Comparison of ENCODE assay signal across 8 cellular contexts in the genomic region with DNA sequence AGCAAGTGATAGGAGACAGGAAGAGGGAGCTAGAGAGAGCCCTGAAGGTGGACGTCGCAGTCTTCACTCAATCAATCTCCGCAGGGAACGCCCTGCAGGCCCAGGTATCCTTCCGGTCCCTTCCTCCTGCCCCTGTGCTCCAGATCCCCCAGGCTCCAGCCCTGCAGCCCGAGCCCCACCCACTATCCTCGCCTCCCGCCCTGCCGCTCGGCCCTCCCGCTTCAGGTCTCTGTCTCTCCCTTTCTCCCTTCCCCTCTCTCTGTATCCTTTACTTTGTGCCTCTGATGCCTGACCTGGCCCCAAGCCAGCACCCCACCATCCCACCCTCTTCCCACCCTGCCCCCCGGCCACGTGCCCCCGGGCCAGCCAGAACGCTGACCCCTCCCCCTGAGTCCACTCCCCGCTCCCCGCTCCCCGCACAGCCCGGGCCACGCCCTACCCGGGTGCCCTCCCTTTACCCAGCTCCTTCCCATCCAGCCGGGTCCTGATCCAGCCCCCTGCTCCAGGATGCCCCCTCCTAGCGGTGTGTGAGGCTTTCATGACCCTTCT.
DNase-seq lines count a peak whose midpoint lies in the region; ATAC-seq and TF ChIP-seq lines count a peak whose summit lies in the region.

No MANE protein-coding gene starts in this region.

- H3K27me3 Mint-ChIP-seq in CD14-positive monocyte (ENCODE audit: low read depth in 3 of 3) = peaks cover 12 to 36% (median 13%) of the 10 kb centered on the region in 3 donors
- no peaks in the 10 kb centered on the region for H3K27me3 Mint-ChIP-seq in activated CD8-positive, alpha-beta T cell treated with anti-CD3 and anti-CD28 coated beads, Interleukin-2, amount 10 ng/mL, durations not matched to agents 7 days and 5 days (ENCODE audit: low read depth)
- no peaks in the 10 kb centered on the region for H3K27me3 Mint-ChIP-seq in naive thymus-derived CD8-positive, alpha-beta T cell

- H3K27ac Mint-ChIP-seq in CD14-positive monocyte = peak overlapping the region in 4 of 7 donors; percentile 46 to 66 (median 56)
- H3K27ac Mint-ChIP-seq in activated CD8-positive, alpha-beta T cell treated with anti-CD3 and anti-CD28 coated beads, Interleukin-2, amount 10 ng/mL, durations not matched to agents 7 days and 5 days = peak overlapping the region; percentile 89
- H3K27ac Mint-ChIP-seq in naive thymus-derived CD8-positive, alpha-beta T cell = peak overlapping the region in 6 of 10 donors; percentile 32 to 86 (median 60)

- H3K4me1 Mint-ChIP-seq in CD14-positive monocyte = peaks cover 21% of the 10 kb centered on the region
- H3K4me1 Mint-ChIP-seq in activated CD8-positive, alpha-beta T cell treated with anti-CD3 and anti-CD28 coated beads, Interleukin-2, amount 10 ng/mL, durations not matched to agents 7 days and 5 days (ENCODE audit: low read depth) = peaks cover 25% of the 10 kb centered on the region
- H3K4me1 Mint-ChIP-seq in naive thymus-derived CD8-positive, alpha-beta T cell = peaks cover 12 to 20% (median 18%) of the 10 kb centered on the region in 4 donors

- intact Hi-C loops in CD14-positive monocyte (cut with micrococcal nuclease) = loop anchor here (5.0 to 10.0 kb wide), 4 partner anchors 43 to 190 kb away; no protein-coding TSS in a partner anchor

- CTCF ChIA-PET in activated CD8-positive, alpha-beta T cell treated with anti-CD3 and anti-CD28 coated beads, Interleukin-2, amount 10 ng/mL, durations not matched to agents 7 days and 5 days (lab: Charles Lee) = interaction anchor here (0.6 to 2.9 kb wide), 52 partner anchors 8 to 606 kb away, joined by 3 to 24 read pairs (median 4); a partner anchor contains a TSS

- peak overlapping the region; percentile 85 to 93 for H3K4me3 Mint-ChIP-seq in CD14-positive monocyte
- H3K4me3 Mint-ChIP-seq in activated CD8-positive, alpha-beta T cell treated with anti-CD3 and anti-CD28 coated beads, Interleukin-2, amount 10 ng/mL, durations not matched to agents 7 days and 5 days = peak overlapping the region; percentile 89
- peak overlapping the region; percentile 80 to 95 (median 88) for H3K4me3 Mint-ChIP-seq in naive thymus-derived CD8-positive, alpha-beta T cell

- peak; percentile 56 for ATAC-seq in GM19023 (IDR thresholded peaks at IDR 0.05; ENCODE audit: unreplicated experiment)
- peak; percentile 22 for ATAC-seq in HG03139 (IDR thresholded peaks at IDR 0.05; ENCODE audit: unreplicated experiment)
- ATAC-seq in activated CD8-positive, alpha-beta T cell treated with anti-CD3 and anti-CD28 coated beads, Interleukin-2, amount 10 ng/mL, durations not matched to agents 7 days and 5 days = peak; percentile 79
- ATAC-seq in naive thymus-derived CD8-positive, alpha-beta T cell = peak; percentile 48 to 51

- DNase-seq in CD14-positive monocyte (ENCODE audit: low spot score) (no peak), NCI-H2227 (lab: John Stamatoyannopoulos, UW; ENCODE audit: unreplicated experiment) (peak; percentile 92), fibroblast of peridontal ligament (ENCODE audit: extremely low read depth) (peak; percentile 31), ureter (ENCODE audit: low spot score) (peak; percentile 68)
- DNase-seq in activated CD8-positive, alpha-beta T cell treated with anti-CD3 and anti-CD28 coated beads, Interleukin-2, amount 10 ng/mL, durations not matched to agents 7 days and 5 days = peak; percentile 66
- DNase-seq in naive thymus-derived CD8-positive, alpha-beta T cell = peak in 3 of 10 donors; percentile 24 to 31 (median 27)

- peaks cover 0 to 2% (median 0%) of the 10 kb centered on the region in 7 donors for H3K9me3 Mint-ChIP-seq in CD14-positive monocyte
- H3K9me3 Mint-ChIP-seq in activated CD8-positive, alpha-beta T cell treated with anti-CD3 and anti-CD28 coated beads, Interleukin-2, amount 10 ng/mL, durations not matched to agents 7 days and 5 days (ENCODE audit: insufficient read depth) = no peaks in the 10 kb centered on the region
- H3K9me3 Mint-ChIP-seq in naive thymus-derived CD8-positive, alpha-beta T cell = no peaks in the 10 kb centered on the region

- no peak for TF ChIP-seq CTCF in CD14-positive monocyte (IDR thresholded peaks at IDR 0.05)

- H3K36me3 Mint-ChIP-seq in CD14-positive monocyte = no peaks in the 10 kb centered on the region
- H3K36me3 Mint-ChIP-seq in activated CD8-positive, alpha-beta T cell treated with anti-CD3 and anti-CD28 coated beads, Interleukin-2, amount 10 ng/mL, durations not matched to agents 7 days and 5 days (ENCODE audit: low read depth) = no peaks in the 10 kb centered on the region
- peaks cover 0 to 2% (median 0%) of the 10 kb centered on the region in 3 donors for H3K36me3 Mint-ChIP-seq in naive thymus-derived CD8-positive, alpha-beta T cell

- POLR2A ChIA-PET in activated CD8-positive, alpha-beta T cell treated with anti-CD3 and anti-CD28 coated beads, Interleukin-2, amount 10 ng/mL, durations not matched to agents 7 days and 5 days (lab: Charles Lee) = interaction anchor here (0.7 to 1.1 kb wide), 3 partner anchors 44 to 458 kb away, joined by 3 read pairs; no protein-coding TSS in a partner anchor
- POLR2A ChIA-PET in naive thymus-derived CD8-positive, alpha-beta T cell (lab: Charles Lee) = interaction anchor here (1.3 to 1.5 kb wide), 3 partner anchors 127 to 212 kb away, joined by 4 to 6 read pairs (median 4); no protein-coding TSS in a partner anchor

Comparison
In these comparisons a context has a peak if more than half of its experiments do, and no peak if none do; other contexts are left out.
1. ATAC-seq: peak in every context shown above with its lines; median percentile 79 in activated CD8-positive, alpha-beta T cell treated with anti-CD3 and anti-CD28 coated beads, Interleukin-2, amount 10 ng/mL, durations not matched to agents 7 days and 5 days; 56 in GM19023; 50 in naive thymus-derived CD8-positive, alpha-beta T cell; 22 in HG03139.